Comparison of ENCODE assay signal across 20 cellular contexts in the genomic region with DNA sequence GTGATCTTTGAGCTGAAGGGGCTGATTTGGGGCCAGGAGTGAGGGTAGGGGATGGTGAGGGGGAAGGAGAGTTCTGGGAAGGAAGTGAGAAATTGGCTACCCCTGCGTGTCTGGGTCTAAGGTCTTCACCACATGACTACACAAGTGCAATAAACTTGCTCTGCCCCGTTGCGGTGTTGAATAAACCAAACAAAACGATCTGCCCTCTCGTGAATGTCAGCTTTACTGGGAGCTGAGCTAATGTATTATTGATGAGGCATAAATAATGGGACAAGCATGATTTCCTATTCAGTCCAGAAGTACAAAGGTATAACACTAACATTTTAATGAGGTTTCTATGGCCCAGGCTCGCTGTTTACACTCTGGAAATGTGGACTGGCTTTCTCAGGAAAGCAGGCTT. TPM values are rescaled to one million over a fixed set of nuclear protein-coding genes. Genes with fewer than 3 reads are reported as not detected.
"Had no signal": no experiment of that assay in that cellular context is flagged by ENCODE, and none has a peak within 500 bp of the region (broad histone marks: within the 10 kb centered on the region; RNA-seq: fewer than 3 reads in every experiment).

No MANE protein-coding gene starts in this region.

- H3K4me1 ChIP-seq: foreskin keratinocyte, left ventricle myocardium inferior, thyroid gland had no signal

- ATAC-seq: activated CD8-positive, alpha-beta memory T cell treated with anti-CD3 and anti-CD28 coated beads, Interleukin-2, amount 10 ng/mL, durations not matched to agents 7 days and 5 days; foreskin keratinocyte had no signal

- H3K27ac ChIP-seq: dorsolateral prefrontal cortex, foreskin keratinocyte, left ventricle myocardium inferior, thyroid gland had no signal

- H3K4me3 ChIP-seq: dorsolateral prefrontal cortex, left ventricle myocardium inferior, thyroid gland had no signal

- H3K27me3 ChIP-seq: dorsolateral prefrontal cortex, thyroid gland had no signal

- DNase-seq: activated B cell treated with CpG ODN at 0.5 μM for 24 hours; activated CD4-positive, alpha-beta memory T cell treated with anti-CD3 and anti-CD28 coated beads, Interleukin-2, amount 10 ng/mL, durations not matched to agents 7 days and 5 days; activated CD4-positive, alpha-beta T cell treated with anti-CD3 and anti-CD28 coated beads for 48 hours; activated CD8-positive, alpha-beta memory T cell treated with anti-CD3 and anti-CD28 coated beads, Interleukin-2, amount 10 ng/mL, durations not matched to agents 7 days and 5 days; dorsolateral prefrontal cortex; foreskin keratinocyte; glutamatergic neuron; hypothalamus; kidney; left ventricle myocardium inferior; mammary epithelial cell; retina; stimulated activated naive CD4-positive, alpha-beta T cell; T-helper 9 cell; thyroid gland had no signal

- FAIRE-seq: colon, kidney had no signal

- H3K9me3 ChIP-seq: thyroid gland had no signal

- H3K36me3 ChIP-seq: left ventricle myocardium inferior, thyroid gland had no signal

RNA-seq across cellular contexts. Expression of a gene that starts 8.0 kb away (rescaled TPM):
- total RNA-seq: activated B cell treated with CpG ODN at 0.5 μM for 24 hours; activated CD4-positive, alpha-beta memory T cell treated with anti-CD3 and anti-CD28 coated beads, Interleukin-2, amount 10 ng/mL, durations not matched to agents 7 days and 5 days; activated CD8-positive, alpha-beta memory T cell treated with anti-CD3 and anti-CD28 coated beads, Interleukin-2, amount 10 ng/mL, durations not matched to agents 7 days and 5 days; epithelial cell of proximal tubule; fibroblast of lung; foreskin keratinocyte; mammary epithelial cell had no signal
- polyA plus RNA-seq: foreskin keratinocyte, mammary epithelial cell had no signal

RNA-seq across cellular contexts. Expression of a gene that starts 11.9 kb away (rescaled TPM):
- total RNA-seq: activated B cell treated with CpG ODN at 0.5 μM for 24 hours; activated CD4-positive, alpha-beta memory T cell treated with anti-CD3 and anti-CD28 coated beads, Interleukin-2, amount 10 ng/mL, durations not matched to agents 7 days and 5 days; activated CD8-positive, alpha-beta memory T cell treated with anti-CD3 and anti-CD28 coated beads, Interleukin-2, amount 10 ng/mL, durations not matched to agents 7 days and 5 days; epithelial cell of proximal tubule; fibroblast of lung; foreskin keratinocyte; mammary epithelial cell; subcutaneous adipose tissue; thyroid gland; ureter had no signal
- polyA plus RNA-seq: fibroblast of lung, foreskin keratinocyte, mammary epithelial cell had no signal
